8 cellular contexts compared by ENCODE assay signal in genomic region chr20:21125849-21126840, GRCh38. TPM values are rescaled to one million over a fixed set of nuclear protein-coding genes. Genes with fewer than 3 reads are reported as not detected.
A peak's percentile ranks its signal among the peaks of the same experiment; 100 is the strongest.
DNase-seq lines count a peak whose midpoint lies in the region; ATAC-seq and TF ChIP-seq lines count a peak whose summit lies in the region.

KIZ (plus strand) TSS chr20:21126082; CDS start chr20:21126116, 34 bp downstream.

- H3K27ac ChIP-seq in endodermal cell (ENCODE audit: low read depth, low read length): peak within 1 kb of the TSS; percentile 14

- no peaks in the 10 kb centered on the region for H3K27me3 ChIP-seq in endodermal cell (ENCODE audit: control insufficient read depth, insufficient read depth, low read length, poor library complexity, severe bottlenecking)

- no peaks in the 10 kb centered on the region for H3K9me3 ChIP-seq in endodermal cell (ENCODE audit: control insufficient read depth, low read length)

- H3K4me3 ChIP-seq in endodermal cell (ENCODE audit: low read length): peak within 1 kb of the TSS; percentile 84

- H3K4me1 ChIP-seq in endodermal cell (ENCODE audit: control insufficient read depth, insufficient read depth, low read length): no peaks in the 10 kb centered on the region

- peak within 1 kb of the TSS; percentile 91 for H3K27ac Mint-ChIP-seq in endodermal cell

- no peaks in the 10 kb centered on the region for H3K36me3 ChIP-seq in endodermal cell (ENCODE audit: control insufficient read depth, insufficient read depth, low read length)

- no peaks in the 10 kb centered on the region for H3K9me3 Mint-ChIP-seq in endodermal cell

- H3K4me3 Mint-ChIP-seq in endodermal cell: peak within 1 kb of the TSS; percentile 73

- WGBS in endodermal cell (ENCODE audit: insufficient coverage in 1 of 2, insufficient read length in 1 of 2), 2 experiments: 1 to 3% methylated on average over 12 to 73 of the region's 73 CpGs

- peak within 1 kb of the TSS; percentile 63 for H3K9ac ChIP-seq in endodermal cell (ENCODE audit: extremely low read depth, low read length, poor library complexity, severe bottlenecking)

- H3K27me3 Mint-ChIP-seq in endodermal cell (ENCODE audit: insufficient read depth): no peaks in the 10 kb centered on the region

- peak; percentile 69 for TF ChIP-seq CTCF in endodermal cell (conservative IDR thresholded peaks at IDR 0.05)

- H3K4me1 Mint-ChIP-seq in endodermal cell: peaks cover 37% of the 10 kb centered on the region

- peak; percentile 97 for ATAC-seq in GM21381 (IDR thresholded peaks at IDR 0.05; ENCODE audit: unreplicated experiment)

- peaks cover 4% of the 10 kb centered on the region for H3K36me3 Mint-ChIP-seq in endodermal cell (ENCODE audit: low read depth)

- DNase-seq in Caki2 (ENCODE audit: low read depth) (peak; percentile 84), HUDEP-2 (lab: John Stamatoyannopoulos, UW; ENCODE audit: unreplicated experiment in 76 of 76) (peak in 74 of 76 experiments; percentile 32 to 98 (median 91)), NOMO-1 treated with dmso at 0.1 percent for 144 hours (lab: John Stamatoyannopoulos, UW; ENCODE audit: unreplicated experiment) (peak; percentile 81), endodermal cell (peak; percentile 99), midbrain (lab: John Stamatoyannopoulos, UW) (peak; percentile 97)
- DNase-seq in activated CD8-positive, alpha-beta memory T cell treated with anti-CD3 and anti-CD28 coated beads, Interleukin-2, amount 50 U/mL, for 1 hour (ENCODE audit: extremely low read depth): peak; percentile 85
- DNase-seq in stimulated activated CD8-positive, alpha-beta memory T cell treated with anti-CD3 and anti-CD28 coated beads, Interleukin-2, amount 100 ng/mL, for 1 hour (ENCODE audit: low read depth in 2 of 2): peak; percentile 96 to 97

- in situ Hi-C loops in Caki2 (cut with HindIII; ENCODE audit: low pct_unique_long_range_greater_than_20kb, low sequenced_read_pairs): no loop called here

RNA-seq across cellular contexts. Expression of gene KIZ, which starts in this region (rescaled TPM):
- 8.4 and 8.7 TPM in 2 replicates for total RNA-seq in Caki2 (2014; rRNA removed; shearing (Covaris generic); ENCODE audit: low replicate concordance)
- 10 to 100 TPM; 50.3 to 50.8 TPM for total RNA-seq in endodermal cell
- polyA plus RNA-seq in endodermal cell (2013, experiment 1 of 2): 13.4 TPM
- 14.1 TPM for polyA plus RNA-seq in endodermal cell (2013, experiment 2 of 2)

Comparison
In these comparisons a context has a peak if more than half of its experiments do, and no peak if none do; other contexts are left out.
1. Peak in every context shown above with its lines: DNase-seq, ATAC-seq, H3K4me3 ChIP-seq and H3K27ac ChIP-seq.